In the genomic region with DNA sequence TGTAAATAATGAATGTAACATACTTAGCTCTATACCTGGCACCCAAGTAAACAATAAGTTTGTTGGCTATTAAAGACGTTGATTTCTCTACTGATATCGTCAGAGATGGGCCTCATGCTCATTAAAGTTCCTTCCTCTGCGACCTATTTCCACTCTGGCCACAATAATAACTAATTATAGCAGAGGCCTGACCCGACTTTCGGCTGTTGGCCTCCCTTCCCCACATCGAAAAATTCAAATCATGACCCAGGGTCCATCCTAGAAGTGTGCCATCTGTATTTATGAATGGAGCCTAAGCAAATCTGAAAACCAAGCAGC, we compare ENCODE assay signal across 8 cellular contexts. TPM values are rescaled to one million over a fixed set of nuclear protein-coding genes. Genes with fewer than 3 reads are reported as not detected.
DNase-seq lines count a peak whose midpoint lies in the region; ATAC-seq, FAIRE-seq and TF ChIP-seq lines count a peak whose summit lies in the region.

No MANE protein-coding gene starts in this region.

- POLR2A ChIA-PET in activated CD4-positive, alpha-beta T cell treated with anti-CD3 and anti-CD28 coated beads for 36 hours (lab: Charles Lee): interaction anchor here (0.7 kb wide), 1 partner anchor 17 kb away, joined by 3 read pairs; no protein-coding TSS in a partner anchor

- peak overlapping the region; percentile 60 to 89 (median 68) for H3K4me3 ChIP-seq in adrenal gland
- peak overlapping the region; percentile 91 for H3K4me3 ChIP-seq in thoracic aorta

- H3K36me3 ChIP-seq in adrenal gland (replicated peaks in 1 of 2): no peaks in the 10 kb centered on the region
- H3K36me3 ChIP-seq in thoracic aorta: no peaks in the 10 kb centered on the region

- 4 to 8% (median 6%) methylated on average over 6 of the region's 6 CpGs for WGBS in adrenal gland, 4 donors

- CTCF ChIA-PET in activated CD4-positive, alpha-beta T cell treated with anti-CD3 and anti-CD28 coated beads for 36 hours (lab: Charles Lee): interaction anchor here (0.8 to 2.6 kb wide), 5 partner anchors 40 to 376 kb away, joined by 3 to 14 read pairs (median 4); a partner anchor contains a TSS

- H3K27ac Mint-ChIP-seq in activated CD4-positive, alpha-beta T cell treated with anti-CD3 and anti-CD28 coated beads for 36 hours: peak overlapping the region; percentile 85

- peaks cover 5% of the 10 kb centered on the region for H3K36me3 Mint-ChIP-seq in activated CD4-positive, alpha-beta T cell treated with anti-CD3 and anti-CD28 coated beads for 36 hours (ENCODE audit: low read depth)

- no peak for DNase-seq in activated CD4-positive, alpha-beta T cell treated with anti-CD3 and anti-CD28 coated beads for 36 hours
- DNase-seq in activated CD4-positive, alpha-beta T cell treated with anti-CD3 and anti-CD28 coated beads, Interleukin-2, amount 50 U/mL, for 48 hours: no peak
- DNase-seq in adrenal gland: no peak
- DNase-seq in thoracic aorta (ENCODE audit: low spot score): no peak
- DNase-seq in D721Med (ENCODE audit: insufficient read length, low spot score): no peak

- no peak for TF ChIP-seq POLR2A in adrenal gland (IDR thresholded peaks at IDR 0.05)

- H3K9me3 Mint-ChIP-seq in activated CD4-positive, alpha-beta T cell treated with anti-CD3 and anti-CD28 coated beads for 36 hours (ENCODE audit: low read depth): no peaks in the 10 kb centered on the region

- intact Hi-C loops in activated CD4-positive, alpha-beta T cell treated with anti-CD3 and anti-CD28 coated beads for 36 hours (cut with DNase I, micrococcal nuclease): loop anchor here (1.0 to 5.0 kb wide), 13 partner anchors 41 to 1367 kb away; a partner anchor contains a TSS
- intact Hi-C loops in adrenal gland (cut with DNase I): no loop called here

- FAIRE-seq in D721Med (lab: Jason Lieb, UNC): no peak

- H3K9me3 ChIP-seq in adrenal gland (replicated peaks in 1 of 3) (no peaks in the 10 kb centered on the region), thoracic aorta (no peaks in the 10 kb centered on the region)

- ATAC-seq in activated CD4-positive, alpha-beta T cell treated with anti-CD3 and anti-CD28 coated beads for 36 hours: no peak
- no peak for ATAC-seq in thoracic aorta (ENCODE audit: insufficient number of reproducible peaks, low FRiP score, low read depth)
- no peak for ATAC-seq in GM21423 (IDR thresholded peaks at IDR 0.05; ENCODE audit: unreplicated experiment)
- ATAC-seq in GM19452 (IDR thresholded peaks at IDR 0.05; ENCODE audit: unreplicated experiment): no peak

- H3K27ac ChIP-seq in adrenal gland: peak overlapping the region in 3 of 5 donors; percentile 57 to 92 (median 85)
- H3K27ac ChIP-seq in layer of hippocampus (ENCODE audit: low read depth, low read length): peak overlapping the region; percentile 88
- peak overlapping the region; percentile 59 to 62 for H3K27ac ChIP-seq in thoracic aorta

- H3K27me3 ChIP-seq in adrenal gland (no peaks in the 10 kb centered on the region), layer of hippocampus (ENCODE audit: control insufficient read depth, insufficient read depth, low read length) (no peaks in the 10 kb centered on the region), thoracic aorta (replicated peaks; ENCODE audit: insufficient read depth) (no peaks in the 10 kb centered on the region)

- no peak for TF ChIP-seq CTCF in adrenal gland (IDR thresholded peaks at IDR 0.05)
- TF ChIP-seq CTCF in thoracic aorta (IDR thresholded peaks at IDR 0.05): no peak
- TF ChIP-seq CTCF in D721Med (IDR thresholded peaks at IDR 0.05; ENCODE audit: insufficient read depth, missing control alignments): no peak

- H3K27me3 Mint-ChIP-seq in activated CD4-positive, alpha-beta T cell treated with anti-CD3 and anti-CD28 coated beads for 36 hours: no peaks in the 10 kb centered on the region

- peaks cover 13 to 21% of the 10 kb centered on the region in 2 donors for H3K4me1 ChIP-seq in adrenal gland (replicated peaks in 1 of 2)
- peaks cover 10 to 23% of the 10 kb centered on the region in 2 donors for H3K4me1 ChIP-seq in thoracic aorta (ENCODE audit: control insufficient read depth in 1 of 2, low read depth in 2 of 2)

- peaks cover 6% of the 10 kb centered on the region for H3K4me1 Mint-ChIP-seq in activated CD4-positive, alpha-beta T cell treated with anti-CD3 and anti-CD28 coated beads for 36 hours

- H3K4me3 Mint-ChIP-seq in activated CD4-positive, alpha-beta T cell treated with anti-CD3 and anti-CD28 coated beads for 36 hours: peak overlapping the region; percentile 86

RNA-seq across cellular contexts. Expression of a gene that starts 0.3 kb away (rescaled TPM):
- 10 to 100 TPM in 1 of 2 experiments, 1 to 10 TPM in 1; 9.2 to 14.5 TPM for total RNA-seq in activated CD4-positive, alpha-beta T cell treated with anti-CD3 and anti-CD28 coated beads for 36 hours
- total RNA-seq in adrenal gland: 10 to 100 TPM; 22.0 to 36.1 (median 26.8) TPM
- 10 to 100 TPM in 2 of 3 donors, 1 to 10 TPM in 1; 9.3 to 28.0 (median 11.8) TPM for polyA plus RNA-seq in adrenal gland
- total RNA-seq in thoracic aorta: 10 to 100 TPM in 1 of 2 donors, 1 to 10 TPM in 1; 9.5 to 27.5 TPM

RNA-seq across cellular contexts. Expression of a gene that starts 31.2 kb away (rescaled TPM):
- not detected for total RNA-seq in activated CD4-positive, alpha-beta T cell treated with anti-CD3 and anti-CD28 coated beads for 36 hours
- total RNA-seq in adrenal gland (1 to 10 TPM in 2 of 8 donors, under 1 TPM in 2, not detected in 4; 0.08 to 2.6 (median 0.70) TPM), thoracic aorta (not detected)
- 1 to 10 TPM in 1 of 3 donors, under 1 TPM in 2; 0.20 to 1.5 (median 0.97) TPM for polyA plus RNA-seq in adrenal gland

RNA-seq across cellular contexts. Expression of a gene that starts 41.2 kb away (rescaled TPM):
- total RNA-seq in activated CD4-positive, alpha-beta T cell treated with anti-CD3 and anti-CD28 coated beads for 36 hours: 10 to 100 TPM; 32.1 to 33.3 TPM
- total RNA-seq in adrenal gland: 10 to 100 TPM in 6 of 8 donors, 1 to 10 TPM in 2; 4.2 to 19.9 (median 12.9) TPM
- polyA plus RNA-seq in adrenal gland: 10 to 100 TPM; 18.3 to 43.6 (median 40.8) TPM
- 10 to 100 TPM; 15.3 to 21.9 TPM for total RNA-seq in thoracic aorta

RNA-seq across cellular contexts. Expression of a gene that starts 45.3 kb away (rescaled TPM):
- 10 to 100 TPM; 69.9 TPM for total RNA-seq in activated CD4-positive, alpha-beta T cell treated with anti-CD3 and anti-CD28 coated beads for 36 hours
- total RNA-seq in adrenal gland (100 to 1,000 TPM in 3 of 8 donors, 10 to 100 TPM in 5; 55.9 to 135 (median 84.0) TPM), thoracic aorta (10 to 100 TPM in 1 of 2 donors, 1 to 10 TPM in 1; 9.1 to 11.0 TPM)
- polyA plus RNA-seq in adrenal gland: 10 to 100 TPM; 52.5 to 74.2 (median 68.7) TPM

Comparison
In these comparisons a context has a peak if more than half of its experiments do, and no peak if none do; other contexts are left out.
1. intact Hi-C loops: an anchor here in activated CD4-positive, alpha-beta T cell treated with anti-CD3 and anti-CD28 coated beads for 36 hours (1.0 to 5.0 kb wide); none called in adrenal gland.